Comparison of ENCODE assay signal across 8 cellular contexts in the genomic region with DNA sequence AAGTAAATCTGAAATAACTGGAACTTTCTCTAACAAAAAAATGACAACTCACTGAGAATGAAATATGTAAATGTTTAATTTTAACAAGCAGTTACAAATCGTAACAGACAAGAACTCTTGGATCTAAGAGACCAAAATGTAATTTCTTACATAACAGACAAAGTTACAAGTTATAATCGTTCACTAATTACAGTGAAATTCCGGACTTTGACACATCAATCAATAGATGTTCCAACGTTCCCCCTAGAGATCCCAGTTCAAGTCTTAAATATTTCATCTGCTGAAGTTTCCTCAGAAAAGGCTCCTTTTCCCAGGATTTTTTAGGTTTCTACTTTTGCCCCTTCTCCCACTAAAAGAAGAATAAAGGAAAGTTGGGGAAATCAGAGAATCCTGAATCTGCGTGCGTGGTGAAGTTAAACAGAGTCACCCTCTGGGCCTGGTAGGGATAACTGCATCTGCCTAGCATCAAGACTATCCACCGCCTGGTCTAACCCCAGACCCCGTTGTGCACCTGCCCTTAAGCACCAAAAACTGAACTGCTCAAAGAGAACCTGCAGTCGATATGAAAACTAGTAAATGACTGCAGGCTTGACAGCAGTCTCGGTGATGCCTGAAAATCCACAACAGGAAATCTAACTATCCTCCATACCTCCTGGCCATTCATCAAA. TPM values are rescaled to one million over a fixed set of nuclear protein-coding genes. Genes with fewer than 3 reads are reported as not detected.
DNase-seq lines count a peak whose midpoint lies in the region; ATAC-seq and TF ChIP-seq lines count a peak whose summit lies in the region.

No MANE protein-coding gene starts in this region.

- H3F3A ChIP-seq in PC-9 (ENCODE audit: insufficient read depth, low read depth), result peaks cover 9% of the 10 kb centered on the region; the same call in 1 of the 2 replicates

- H4K20me1 ChIP-seq in PC-9 (ENCODE audit: insufficient read depth), result no peaks in the 10 kb centered on the region

- ATAC-seq in upper lobe of left lung (ENCODE audit: low FRiP score in 2 of 2) (no peak), HG02981 (IDR thresholded peaks at IDR 0.05; ENCODE audit: unreplicated experiment) (no peak)

- H3K4me1 ChIP-seq in A673 (ENCODE audit: insufficient read depth, low read length, poor library complexity, severe bottlenecking) (peaks cover 8% of the 10 kb centered on the region), PC-9 (replicated peaks; ENCODE audit: insufficient read depth) (peaks cover 21% of the 10 kb centered on the region), mesodermal cell (ENCODE audit: control insufficient read depth, insufficient read depth, low read length, poor library complexity, severe bottlenecking) (no peaks in the 10 kb centered on the region), upper lobe of left lung (peaks cover 41 to 65% (median 55%) of the 10 kb centered on the region in 4 donors)

- WGBS in mesodermal cell (ENCODE audit: insufficient coverage in 2 of 2), 2 experiments, result 53 to 55% methylated on average over 7 to 10 of the region's 10 CpGs
- 14 to 17% methylated on average over 8 to 10 of the region's 10 CpGs for WGBS in upper lobe of left lung, 2 donors

- H2AFZ ChIP-seq in PC-9, result peak overlapping the region; percentile 87

- peaks cover 73% of the 10 kb centered on the region for H3K79me2 ChIP-seq in PC-9 (ENCODE audit: low read depth)

- no peaks in the 10 kb centered on the region for H3K27me3 ChIP-seq in A673 (replicated peaks; ENCODE audit: insufficient read depth, low read depth, low read length, poor library complexity)
- H3K27me3 ChIP-seq in PC-9 (ENCODE audit: insufficient read depth, low read depth), result no peaks in the 10 kb centered on the region
- no peaks in the 10 kb centered on the region for H3K27me3 ChIP-seq in upper lobe of left lung

- no peaks in the 10 kb centered on the region for H3K9me2 ChIP-seq in PC-9 (ENCODE audit: insufficient read depth)

- H3K4me3 ChIP-seq in A673 (ENCODE audit: low read depth, low read length, poor library complexity, severe bottlenecking) (peak overlapping the region; percentile 91), PC-9 (peak overlapping the region; percentile 87), mesodermal cell (ENCODE audit: extremely low read depth, insufficient read depth, low read length, poor library complexity, severe bottlenecking) (peak overlapping the region; percentile 90), upper lobe of left lung (peak overlapping the region; percentile 64 to 77 (median 72))

- H3K27ac ChIP-seq in A673 (ENCODE audit: low read depth, low read length, poor library complexity, severe bottlenecking) (peak overlapping the region; percentile 91), PC-9 (peak overlapping the region; percentile 68), caudate nucleus (ENCODE audit: low read depth, low read length) (peak overlapping the region; percentile 67), mesodermal cell (ENCODE audit: low read depth, low read length, severe bottlenecking) (peak overlapping the region; percentile 76), upper lobe of left lung (peak overlapping the region; percentile 94 to 99 (median 97))

- H3K9me3 ChIP-seq in A673 (ENCODE audit: low read depth, low read length, poor library complexity, severe bottlenecking) (no peaks in the 10 kb centered on the region), PC-9 (ENCODE audit: insufficient read depth, low read depth) (no peaks in the 10 kb centered on the region), mesodermal cell (ENCODE audit: control insufficient read depth, low read length) (no peaks in the 10 kb centered on the region), upper lobe of left lung (no peaks in the 10 kb centered on the region)

- TF ChIP-seq CTCF in A673 (conservative IDR thresholded peaks at IDR 0.05; ENCODE audit: low read depth, low read length) (no peak), GM10266 (IDR thresholded peaks at IDR 0.05; ENCODE audit: control insufficient read depth, insufficient read depth, low read depth, missing control alignments) (peak; percentile 7), PC-9 (conservative IDR thresholded peaks at IDR 0.05) (no peak), upper lobe of left lung (IDR thresholded peaks at IDR 0.05) (no peak)

- TF ChIP-seq EP300 in upper lobe of left lung (IDR thresholded peaks at IDR 0.05), result no peak

- DNase-seq in A673 (ENCODE audit: low spot score) (peak; percentile 42), GM10266 (ENCODE audit: extremely low spot score) (peak; percentile 55), PC-9 (no peak), caudate nucleus (lab: John Stamatoyannopoulos, UW) (peak in 15 of 61 donors; percentile 4 to 66 (median 54)), upper lobe of left lung (peak in 1 of 2 donors; percentile 29), LoVo (ENCODE audit: low spot score) (no peak)

- POLR2A ChIA-PET in A673 (lab: Charles Lee; ENCODE audit: low non-redundant PET) (no interaction called here), PC-9 (lab: Charles Lee; ENCODE audit: unreplicated experiment) (interaction anchor here (0.6 kb wide), 1 partner anchor 102 kb away, joined by 3 read pairs; no protein-coding TSS in a partner anchor)

- TF ChIP-seq POLR2A in upper lobe of left lung (IDR thresholded peaks at IDR 0.05), result no peak

- H3K36me3 ChIP-seq in A673 (ENCODE audit: insufficient read depth, low read length, poor library complexity, severe bottlenecking) (no peaks in the 10 kb centered on the region), PC-9 (ENCODE audit: low read depth) (no peaks in the 10 kb centered on the region), mesodermal cell (ENCODE audit: control insufficient read depth, insufficient read depth, low read length) (no peaks in the 10 kb centered on the region), upper lobe of left lung (no peaks in the 10 kb centered on the region)

- peak overlapping the region; percentile 96 for H3K4me2 ChIP-seq in PC-9

- intact Hi-C loops in A673 (cut with micrococcal nuclease; ENCODE audit: unreplicated experiment), result loop anchor here (1.0 kb wide), 1 partner anchor 100 kb away; no protein-coding TSS in a partner anchor
- intact Hi-C loops in PC-9 (cut with micrococcal nuclease; ENCODE audit: unreplicated experiment), result loop anchor here (1.0 to 5.0 kb wide), 2 partner anchors 185 to 260 kb away; a partner anchor contains a TSS

- CTCF ChIA-PET in A673 (lab: Charles Lee) (no interaction called here), PC-9 (lab: Charles Lee) (no interaction called here)

- BruUV-seq in A673 (replicated peaks; lab: Mats Ljungman, UMichigan) (TSS peak; percentile 23), PC-9 (replicated peaks; lab: Mats Ljungman, UMichigan) (TSS peak; percentile 38)

RNA-seq across cellular contexts. Expression of a gene that starts 2.3 kb away (rescaled TPM):
- total RNA-seq in A673 (2021) (27.5 and 28.2 TPM in 2 replicates), PC-9 (2021) (27.4 and 34.4 TPM in 2 replicates), upper lobe of left lung (10 to 100 TPM; 25.5 to 46.1 (median 41.7) TPM)
- 10.8 TPM for polyA plus RNA-seq in mesodermal cell (2013, experiment 1 of 2)
- 12.3 TPM for polyA plus RNA-seq in mesodermal cell (2013, experiment 2 of 2)

Comparison
In these comparisons a context has a peak if more than half of its experiments do, and no peak if none do; other contexts are left out.
1. DNase-seq: peak in A673 (single experiment) and GM10266 (single experiment); none in PC-9 (0 of 2) and LoVo (single experiment).
2. Peak in every context shown above with its lines, with median percentiles within 50 percentile points of each other: H3K27ac ChIP-seq and H3K4me3 ChIP-seq.